In the genomic region with DNA sequence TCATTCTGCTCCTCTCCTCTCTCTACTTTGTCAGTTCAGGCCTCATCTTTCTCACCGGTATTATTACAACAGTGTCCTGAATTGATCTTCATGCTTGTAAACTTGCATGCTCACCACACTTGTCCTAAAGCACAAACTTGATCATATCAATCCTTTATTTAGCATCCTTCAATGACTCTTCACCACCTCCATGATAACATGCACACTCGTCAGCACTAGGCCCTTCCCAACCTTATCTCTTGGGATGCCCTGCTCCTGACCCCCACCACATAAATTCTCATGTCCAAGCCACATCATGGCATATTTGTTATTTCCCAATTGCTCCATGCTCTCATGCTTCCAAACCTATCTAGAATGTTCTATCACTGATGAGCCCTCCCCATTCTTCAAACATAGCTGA, we compare ENCODE assay signal across 25 cellular contexts.
"Had no signal": no experiment of that assay in that cellular context is flagged by ENCODE, and none has a peak within 500 bp of the region (broad histone marks: within the 10 kb centered on the region; RNA-seq: fewer than 3 reads in every experiment).

No MANE protein-coding gene starts in this region.

- H3K27me3 ChIP-seq: body of pancreas, esophagus muscularis mucosa, foreskin keratinocyte, pancreas, suprapubic skin, transverse colon had no signal

- H3K27ac ChIP-seq: body of pancreas, esophagus muscularis mucosa, foreskin keratinocyte, pancreas, prostate gland, suprapubic skin, transverse colon had no signal

- ATAC-seq: activated naive CD4-positive, alpha-beta T cell treated with anti-CD3 and anti-CD28 coated beads, Interleukin-2, amount 50 U/mL, for 72 hours; activated T-cell treated with anti-CD3 and anti-CD28 coated beads, Interleukin-2, amount 50 U/mL, for 72 hours; body of pancreas; foreskin keratinocyte; left lobe of liver; mucosa of descending colon; pancreas had no signal

- H3K4me1 ChIP-seq: foreskin keratinocyte, pancreas, prostate gland, suprapubic skin had no signal

- H3K36me3 ChIP-seq: esophagus muscularis mucosa, pancreas, prostate gland, suprapubic skin, transverse colon had no signal

- DNase-seq: activated CD4-positive, alpha-beta T cell treated with anti-CD3 and anti-CD28 coated beads for 4 hours; activated CD4-positive, alpha-beta T cell treated with anti-CD3 and anti-CD28 coated beads, Interleukin-2, amount 50 U/mL, for 4 hours; activated naive CD4-positive, alpha-beta T cell; activated T-cell treated with anti-CD3 and anti-CD28 coated beads for 4 hours; activated T-cell treated with anti-CD3 and anti-CD28 coated beads, Interleukin-2, amount 50 U/mL, for 72 hours; body of pancreas; central memory CD4-positive, alpha-beta T cell; endodermal cell; foreskin keratinocyte; kidney glomerular epithelial cell; mesendoderm; mucosa of descending colon; pancreas; retina; stimulated activated CD4-positive, alpha-beta T cell treated with anti-CD3 and anti-CD28 coated beads, Interleukin-15, amount 100 ng/mL, for 24 hours; stimulated activated naive CD4-positive, alpha-beta T cell; T-helper 1 cell; transverse colon had no signal

- H3K9me3 ChIP-seq: body of pancreas, esophagus muscularis mucosa, mucosa of descending colon, pancreas, prostate gland, suprapubic skin, transverse colon had no signal

- H3K4me3 ChIP-seq: body of pancreas, esophagus muscularis mucosa, lung, mucosa of descending colon, pancreas, prostate gland, smooth muscle cell, suprapubic skin, transverse colon had no signal

- H3K4me2 ChIP-seq: smooth muscle cell had no signal

- FAIRE-seq: pancreas had no signal
